Comparison of ENCODE assay signal across 8 cellular contexts in genomic region chr3:49839193-49839809, GRCh38. TPM values are rescaled to one million over a fixed set of nuclear protein-coding genes. Genes with fewer than 3 reads are reported as not detected.
DNase-seq lines count a peak whose midpoint lies in the region; ATAC-seq and TF ChIP-seq lines count a peak whose summit lies in the region.

No MANE protein-coding gene starts in this region.

- H3K27ac ChIP-seq in Peyer's patch (peak overlapping the region in 1 of 4 donors; percentile 28), esophagus muscularis mucosa (replicated peaks in 1 of 4) (peak overlapping the region in 2 of 4 donors; percentile 26 to 41)

- intact Hi-C loops in esophagus muscularis mucosa (cut with DNase I): loop anchor here (1.0 to 5.0 kb wide), 3 partner anchors 37 to 137 kb away; partner anchors contain the start of gene GMPPB

- no peak overlapping the region for H3K4me3 Mint-ChIP-seq in natural killer cell treated with Interleukin-12 subunit alpha and Interleukin-12 subunit beta and Interleukin-15 and Interleukin-18, amount 100 ng/mL, for 72 hours
- H3K4me3 Mint-ChIP-seq in stimulated activated memory B cell treated with anti-CD40 and anti-IgM and Interleukin-4, amounts not matched to agents 10 μg/mL and 1 μg/mL and 100 μg/mL, for 72 hours: no peak overlapping the region

- TF ChIP-seq CTCF in Peyer's patch (IDR thresholded peaks at IDR 0.05) (peak; percentile 88 to 95 (median 90)), esophagus muscularis mucosa (IDR thresholded peaks at IDR 0.05) (peak; percentile 92 to 94 (median 94))

- H3K4me3 ChIP-seq in Peyer's patch: no peak overlapping the region
- H3K4me3 ChIP-seq in esophagus muscularis mucosa: no peak overlapping the region

- 29% methylated on average over 6 of the region's 6 CpGs for WGBS in esophagus muscularis mucosa

- H3K36me3 ChIP-seq in Peyer's patch (no peaks in the 10 kb centered on the region), esophagus muscularis mucosa (peaks cover 0 to 6% (median 0%) of the 10 kb centered on the region in 4 donors)

- peak; percentile 54 for DNase-seq in CMK (ENCODE audit: low read depth)
- DNase-seq in HT-29 (ENCODE audit: low spot score): peak; percentile 76
- peak; percentile 82 to 95 (median 87) for DNase-seq in Peyer's patch
- DNase-seq in activated T-cell treated with anti-CD3 and anti-CD28 coated beads, Interleukin-2, amount 50 U/mL, for 1 hour: peak; percentile 80
- DNase-seq in esophagus muscularis mucosa (ENCODE audit: extremely low spot score): no peak
- DNase-seq in natural killer cell treated with Interleukin-12 subunit alpha and Interleukin-12 subunit beta and Interleukin-15 and Interleukin-18, amount 100 ng/mL, for 72 hours (ENCODE audit: low spot score): peak; percentile 83

- no peaks in the 10 kb centered on the region for H3K27me3 Mint-ChIP-seq in natural killer cell treated with Interleukin-12 subunit alpha and Interleukin-12 subunit beta and Interleukin-15 and Interleukin-18, amount 100 ng/mL, for 72 hours
- H3K27me3 Mint-ChIP-seq in stimulated activated memory B cell treated with anti-CD40 and anti-IgM and Interleukin-4, amounts not matched to agents 10 μg/mL and 1 μg/mL and 100 μg/mL, for 72 hours: no peaks in the 10 kb centered on the region

- H3K9me3 Mint-ChIP-seq in natural killer cell treated with Interleukin-12 subunit alpha and Interleukin-12 subunit beta and Interleukin-15 and Interleukin-18, amount 100 ng/mL, for 72 hours: no peaks in the 10 kb centered on the region
- no peaks in the 10 kb centered on the region for H3K9me3 Mint-ChIP-seq in stimulated activated memory B cell treated with anti-CD40 and anti-IgM and Interleukin-4, amounts not matched to agents 10 μg/mL and 1 μg/mL and 100 μg/mL, for 72 hours

- H3K27ac Mint-ChIP-seq in natural killer cell treated with Interleukin-12 subunit alpha and Interleukin-12 subunit beta and Interleukin-15 and Interleukin-18, amount 100 ng/mL, for 72 hours: no peak overlapping the region
- no peak overlapping the region for H3K27ac Mint-ChIP-seq in stimulated activated memory B cell treated with anti-CD40 and anti-IgM and Interleukin-4, amounts not matched to agents 10 μg/mL and 1 μg/mL and 100 μg/mL, for 72 hours

- TF ChIP-seq POLR2A in Peyer's patch (IDR thresholded peaks at IDR 0.05) (no peak), esophagus muscularis mucosa (IDR thresholded peaks at IDR 0.05; ENCODE audit: low read depth) (no peak)

- no peaks in the 10 kb centered on the region for H3K9me3 ChIP-seq in Peyer's patch
- no peaks in the 10 kb centered on the region for H3K9me3 ChIP-seq in esophagus muscularis mucosa

- H3K4me1 Mint-ChIP-seq in natural killer cell treated with Interleukin-12 subunit alpha and Interleukin-12 subunit beta and Interleukin-15 and Interleukin-18, amount 100 ng/mL, for 72 hours (ENCODE audit: low read depth in 2 of 2): peaks cover 0 to 2% of the 10 kb centered on the region in 2 donors
- peaks cover 6% of the 10 kb centered on the region for H3K4me1 Mint-ChIP-seq in stimulated activated memory B cell treated with anti-CD40 and anti-IgM and Interleukin-4, amounts not matched to agents 10 μg/mL and 1 μg/mL and 100 μg/mL, for 72 hours

- H3K4me1 ChIP-seq in Peyer's patch (peaks cover 0 to 5% (median 0%) of the 10 kb centered on the region in 4 donors), esophagus muscularis mucosa (peaks cover 14 to 26% (median 20%) of the 10 kb centered on the region in 4 donors)

- ATAC-seq in natural killer cell treated with Interleukin-12 subunit alpha and Interleukin-12 subunit beta and Interleukin-15 and Interleukin-18, amount 100 ng/mL, for 72 hours: peak; percentile 69 to 80
- peak; percentile 88 for ATAC-seq in stimulated activated memory B cell treated with anti-CD40 and anti-IgM and Interleukin-4, amounts not matched to agents 10 μg/mL and 1 μg/mL and 100 μg/mL, for 72 hours
- no peak for ATAC-seq in HG03442 (IDR thresholded peaks at IDR 0.05; ENCODE audit: unreplicated experiment)

- no peak for TF ChIP-seq EP300 in esophagus muscularis mucosa (IDR thresholded peaks at IDR 0.05)

- no peaks in the 10 kb centered on the region for H3K36me3 Mint-ChIP-seq in natural killer cell treated with Interleukin-12 subunit alpha and Interleukin-12 subunit beta and Interleukin-15 and Interleukin-18, amount 100 ng/mL, for 72 hours
- H3K36me3 Mint-ChIP-seq in stimulated activated memory B cell treated with anti-CD40 and anti-IgM and Interleukin-4, amounts not matched to agents 10 μg/mL and 1 μg/mL and 100 μg/mL, for 72 hours: peaks cover 6% of the 10 kb centered on the region

- H3K27me3 ChIP-seq in Peyer's patch (no peaks in the 10 kb centered on the region), esophagus muscularis mucosa (no peaks in the 10 kb centered on the region)

RNA-seq across cellular contexts. Expression of gene TRAIP, which starts 17.1 kb away (rescaled TPM):
- total RNA-seq in HT-29 (2014; rRNA removed; shearing (Covaris generic)): 10.3 and 12.8 TPM in 2 replicates
- total RNA-seq in Peyer's patch: 1 to 10 TPM; 2.1 to 8.3 (median 4.7) TPM
- total RNA-seq in esophagus muscularis mucosa: 1 to 10 TPM in 2 of 4 donors, under 1 TPM in 1, not detected in 1; 0.84 to 1.4 (median 1.3) TPM
- total RNA-seq in natural killer cell treated with Interleukin-12 subunit alpha and Interleukin-12 subunit beta and Interleukin-15 and Interleukin-18, amount 100 ng/mL, for 72 hours: 10 to 100 TPM; 14.0 to 44.0 TPM

RNA-seq across cellular contexts. Expression of gene UBA7, which starts 25.5 kb away (rescaled TPM):
- 5.1 and 6.1 TPM in 2 replicates for total RNA-seq in HT-29 (2014; rRNA removed; shearing (Covaris generic))
- total RNA-seq in Peyer's patch: 100 to 1,000 TPM; 155 to 349 (median 263) TPM
- 10 to 100 TPM; 25.5 to 40.0 (median 31.4) TPM for total RNA-seq in esophagus muscularis mucosa
- 100 to 1,000 TPM in 1 of 2 donors, 10 to 100 TPM in 1; 89.5 to 105 TPM for total RNA-seq in natural killer cell treated with Interleukin-12 subunit alpha and Interleukin-12 subunit beta and Interleukin-15 and Interleukin-18, amount 100 ng/mL, for 72 hours

RNA-seq across cellular contexts. Expression of gene CAMKV, which starts 30.4 kb away (rescaled TPM):
- total RNA-seq in HT-29 (2014; rRNA removed; shearing (Covaris generic)): not detected in 2 replicates
- total RNA-seq in Peyer's patch: 1 to 10 TPM in 2 of 4 donors, not detected in 2; 1.2 to 2.1 TPM
- total RNA-seq in esophagus muscularis mucosa: under 1 TPM in 1 of 4 donors, not detected in 3; 0.13 TPM
- total RNA-seq in natural killer cell treated with Interleukin-12 subunit alpha and Interleukin-12 subunit beta and Interleukin-15 and Interleukin-18, amount 100 ng/mL, for 72 hours: not detected

RNA-seq across cellular contexts. Expression of gene INKA1, which starts 36.2 kb away (rescaled TPM):
- 0.15 TPM in 1 of 2 replicates, not detected in the other for total RNA-seq in HT-29 (2014; rRNA removed; shearing (Covaris generic))
- total RNA-seq in Peyer's patch (10 to 100 TPM in 1 of 4 donors, 1 to 10 TPM in 1, not detected in 2; 1.9 to 22.3 TPM), esophagus muscularis mucosa (1 to 10 TPM; 3.3 to 5.8 (median 4.0) TPM)
- under 1 TPM in 1 of 2 donors, not detected in 1; 0.64 TPM for total RNA-seq in natural killer cell treated with Interleukin-12 subunit alpha and Interleukin-12 subunit beta and Interleukin-15 and Interleukin-18, amount 100 ng/mL, for 72 hours

RNA-seq across cellular contexts. Expression of gene CDHR4, which starts 39.6 kb away (rescaled TPM):
- 0.15 and 0.34 TPM in 2 replicates for total RNA-seq in HT-29 (2014; rRNA removed; shearing (Covaris generic))
- total RNA-seq in Peyer's patch (1 to 10 TPM in 1 of 4 donors, not detected in 3; 1.0 TPM), esophagus muscularis mucosa (under 1 TPM in 1 of 4 donors, not detected in 3; 0.17 TPM)
- not detected for total RNA-seq in natural killer cell treated with Interleukin-12 subunit alpha and Interleukin-12 subunit beta and Interleukin-15 and Interleukin-18, amount 100 ng/mL, for 72 hours
